In the genomic region with DNA sequence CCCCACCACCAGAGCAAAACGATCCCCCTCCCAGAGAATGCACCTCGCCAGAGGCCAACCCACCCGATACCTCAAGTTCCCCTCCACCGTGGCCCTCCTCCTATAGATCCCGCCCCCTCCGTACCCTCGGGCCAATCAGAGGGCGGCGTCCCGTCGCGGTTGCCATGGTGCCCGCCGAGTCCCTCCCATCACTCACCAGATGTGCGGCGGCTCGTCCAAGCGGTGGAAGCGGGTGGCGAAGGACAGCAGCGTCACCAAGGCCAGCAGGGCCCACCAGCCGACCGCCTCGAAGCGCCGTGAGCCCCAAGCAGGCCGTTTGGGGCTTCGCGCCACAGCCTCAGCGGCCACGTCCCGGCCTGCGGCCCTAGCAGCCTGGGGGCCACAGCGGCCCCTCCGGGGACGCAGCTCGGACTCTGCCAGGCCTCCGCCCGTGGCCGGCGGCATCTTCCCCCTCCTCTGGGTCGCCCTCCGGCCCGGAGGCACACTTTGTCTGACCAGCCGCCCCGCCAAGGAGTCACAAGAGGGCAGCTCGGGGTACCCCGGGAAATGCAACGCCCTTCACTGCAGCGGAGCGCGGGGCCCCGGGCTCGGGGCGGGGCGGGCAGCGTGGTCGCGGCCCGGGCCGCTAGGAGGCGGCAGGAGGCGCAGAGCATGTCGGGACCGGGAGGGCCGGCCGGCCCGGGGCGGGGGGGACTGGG, we compare ENCODE assay signal across 8 cellular contexts. TPM values are rescaled to one million over a fixed set of nuclear protein-coding genes. Genes with fewer than 3 reads are reported as not detected.
A peak's percentile ranks its signal among the peaks of the same experiment; 100 is the strongest.
DNase-seq lines count a peak whose midpoint lies in the region; ATAC-seq and TF ChIP-seq lines count a peak whose summit lies in the region.

A gene with protein sequence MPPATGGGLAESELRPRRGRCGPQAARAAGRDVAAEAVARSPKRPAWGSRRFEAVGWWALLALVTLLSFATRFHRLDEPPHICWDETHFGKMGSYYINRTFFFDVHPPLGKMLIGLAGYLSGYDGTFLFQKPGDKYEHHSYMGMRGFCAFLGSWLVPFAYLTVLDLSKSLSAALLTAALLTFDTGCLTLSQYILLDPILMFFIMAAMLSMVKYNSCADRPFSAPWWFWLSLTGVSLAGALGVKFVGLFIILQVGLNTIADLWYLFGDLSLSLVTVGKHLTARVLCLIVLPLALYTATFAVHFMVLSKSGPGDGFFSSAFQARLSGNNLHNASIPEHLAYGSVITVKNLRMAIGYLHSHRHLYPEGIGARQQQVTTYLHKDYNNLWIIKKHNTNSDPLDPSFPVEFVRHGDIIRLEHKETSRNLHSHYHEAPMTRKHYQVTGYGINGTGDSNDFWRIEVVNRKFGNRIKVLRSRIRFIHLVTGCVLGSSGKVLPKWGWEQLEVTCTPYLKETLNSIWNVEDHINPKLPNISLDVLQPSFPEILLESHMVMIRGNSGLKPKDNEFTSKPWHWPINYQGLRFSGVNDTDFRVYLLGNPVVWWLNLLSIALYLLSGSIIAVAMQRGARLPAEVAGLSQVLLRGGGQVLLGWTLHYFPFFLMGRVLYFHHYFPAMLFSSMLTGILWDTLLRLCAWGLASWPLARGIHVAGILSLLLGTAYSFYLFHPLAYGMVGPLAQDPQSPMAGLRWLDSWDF (minus strand): TSS at position 646 of the 698 bp plus-strand sequence. CDS start 202 bp downstream, at position 444.

- H3K36me3 ChIP-seq in PC-9 (ENCODE audit: low read depth) (no peaks in the 10 kb centered on the region), esophagus (ENCODE audit: control insufficient read depth in 2 of 2, insufficient read depth in 2 of 2, low read length in 1 of 2) (no peaks in the 10 kb centered on the region), muscle layer of colon (ENCODE audit: insufficient read depth, low read length) (no peaks in the 10 kb centered on the region)

- peak within 1 kb of the TSS; percentile 97 for H2AFZ ChIP-seq in PC-9

- H3K4me1 Mint-ChIP-seq in activated T-cell treated with anti-CD3 and anti-CD28 coated beads, Interleukin-2, amount 50 U/mL, for 4 hours (ENCODE audit: low read depth): peaks cover 14% of the 10 kb centered on the region

- H3K27me3 ChIP-seq in PC-9 (ENCODE audit: insufficient read depth, low read depth) (no peaks in the 10 kb centered on the region), esophagus (ENCODE audit: control insufficient read depth in 1 of 2, insufficient read depth in 2 of 2, low read length in 2 of 2) (no peaks in the 10 kb centered on the region), muscle layer of colon (ENCODE audit: control insufficient read depth in 1 of 2, insufficient read depth in 2 of 2, low read length in 2 of 2) (no peaks in the 10 kb centered on the region)

- peak within 1 kb of the TSS; percentile 83 for H3K4me3 ChIP-seq in PC-9
- H3K4me3 ChIP-seq in esophagus (ENCODE audit: low read depth in 1 of 2, low read length in 2 of 2): peak within 1 kb of the TSS; percentile 79 to 94
- peak within 1 kb of the TSS; percentile 87 to 88 for H3K4me3 ChIP-seq in muscle layer of colon (ENCODE audit: low read depth in 1 of 2, low read length in 2 of 2)

- H3F3A ChIP-seq in PC-9 (ENCODE audit: insufficient read depth, low read depth): no peaks in the 10 kb centered on the region

- peak; percentile 66 for ATAC-seq in GM21529 (IDR thresholded peaks at IDR 0.05; ENCODE audit: unreplicated experiment)
- ATAC-seq in activated T-cell treated with anti-CD3 and anti-CD28 coated beads, Interleukin-2, amount 50 U/mL, for 4 hours: peak; percentile 70 to 71

- no peak for TF ChIP-seq RAD21 in Ishikawa (IDR thresholded peaks at IDR 0.05; ENCODE audit: low read depth)

- POLR2A ChIA-PET in PC-9 (lab: Charles Lee; ENCODE audit: unreplicated experiment): interaction anchor here (0.6 to 1.3 kb wide), 11 partner anchors 17 to 442 kb away, joined by 3 to 26 read pairs (median 7); partner anchors contain the start of genes SAMD15 and TMED8

- H3K9ac ChIP-seq in muscle layer of colon (ENCODE audit: low read length): peak within 1 kb of the TSS; percentile 51

- no peak for TF ChIP-seq EP300 in Ishikawa (IDR thresholded peaks at IDR 0.05; ENCODE audit: borderline replicate concordance)

- intact Hi-C loops in PC-9 (cut with micrococcal nuclease; ENCODE audit: unreplicated experiment): loop anchor here (1.0 to 5.0 kb wide), 7 partner anchors 18 to 388 kb away; partner anchors contain the start of genes ALKBH1, CIPC, SLIRP and SPTLC2

- H4K20me1 ChIP-seq in PC-9 (ENCODE audit: insufficient read depth): peaks cover 26% of the 10 kb centered on the region

- no peaks in the 10 kb centered on the region for H3K36me3 Mint-ChIP-seq in activated T-cell treated with anti-CD3 and anti-CD28 coated beads, Interleukin-2, amount 50 U/mL, for 4 hours (ENCODE audit: insufficient read depth)

- H3K9me2 ChIP-seq in PC-9 (ENCODE audit: insufficient read depth): no peaks in the 10 kb centered on the region

- peaks cover 51% of the 10 kb centered on the region for H3K79me2 ChIP-seq in PC-9 (ENCODE audit: low read depth)

- H3K4me2 ChIP-seq in PC-9: peak within 1 kb of the TSS; percentile 89

- no peaks in the 10 kb centered on the region for H3K9me3 Mint-ChIP-seq in activated T-cell treated with anti-CD3 and anti-CD28 coated beads, Interleukin-2, amount 50 U/mL, for 4 hours

- peak; percentile 76 for TF ChIP-seq CTCF in PC-9 (conservative IDR thresholded peaks at IDR 0.05)

- CTCF ChIA-PET in PC-9 (lab: Charles Lee): interaction anchor here (0.6 to 0.9 kb wide), 10 partner anchors 17 to 1939 kb away, joined by 3 to 24 read pairs (median 8); no protein-coding TSS in a partner anchor

- DNase-seq in DMS53 (lab: John Stamatoyannopoulos, UW) (peak; percentile 95), PC-9 (peak; percentile 89 to 100)
- peak; percentile 89 for DNase-seq in activated T-cell treated with anti-CD3 and anti-CD28 coated beads, Interleukin-2, amount 50 U/mL, for 4 hours
- peak; percentile 88 to 89 for DNase-seq in stimulated activated CD8-positive, alpha-beta memory T cell treated with anti-CD3 and anti-CD28 coated beads, Interleukin-7, amount 100 ng/mL, for 4 hours (ENCODE audit: low read depth in 2 of 2)

- H3K27ac ChIP-seq in PC-9 (peak within 1 kb of the TSS; percentile 72), esophagus (ENCODE audit: low read depth in 2 of 2, low read length in 1 of 2) (peak within 1 kb of the TSS; percentile 98), muscle layer of colon (ENCODE audit: low read depth, low read length) (peak within 1 kb of the TSS; percentile 95)

- H3K9me3 ChIP-seq in PC-9 (ENCODE audit: insufficient read depth, low read depth): no peaks in the 10 kb centered on the region
- no peaks in the 10 kb centered on the region for H3K9me3 ChIP-seq in esophagus (ENCODE audit: control insufficient read depth in 2 of 2, insufficient read depth in 1 of 2, low read depth in 1 of 2, low read length in 1 of 2)
- H3K9me3 ChIP-seq in muscle layer of colon (ENCODE audit: low read length): no peaks in the 10 kb centered on the region

- peak within 1 kb of the TSS; percentile 97 for H3K4me3 Mint-ChIP-seq in activated T-cell treated with anti-CD3 and anti-CD28 coated beads, Interleukin-2, amount 50 U/mL, for 4 hours

- 0 to 1% methylated on average over 54 to 69 of the region's 69 CpGs for WGBS in esophagus, 2 donors

- no peaks in the 10 kb centered on the region for H3K27me3 Mint-ChIP-seq in activated T-cell treated with anti-CD3 and anti-CD28 coated beads, Interleukin-2, amount 50 U/mL, for 4 hours (ENCODE audit: low read depth)

- peaks cover 18% of the 10 kb centered on the region for H3K4me1 ChIP-seq in PC-9 (replicated peaks; ENCODE audit: insufficient read depth)
- H3K4me1 ChIP-seq in esophagus (ENCODE audit: control insufficient read depth in 2 of 2, insufficient read depth in 2 of 2, low read length in 1 of 2): peaks cover 0 to 5% of the 10 kb centered on the region in 2 donors
- peaks cover 26% of the 10 kb centered on the region for H3K4me1 ChIP-seq in muscle layer of colon (ENCODE audit: insufficient read depth, low read length)

- BruUV-seq in PC-9 (replicated peaks; lab: Mats Ljungman, UMichigan): no TSS peak

TF ChIP-seq in Ishikawa, 13 proteins besides CTCF, POLR2A, EP300 and RAD21 (continues in another document):
- TF ChIP-seq TAF1 (IDR thresholded peaks at IDR 0.05; ENCODE audit: low read depth): peak; percentile 49
- TF ChIP-seq NFIC (IDR thresholded peaks at IDR 0.05): 0 out of 2 replicates have a peak, but pooled peaks have one; percentile 25
- no peak for TF ChIP-seq REST (IDR thresholded peaks at IDR 0.05; ENCODE audit: low read depth)
- peak; percentile 11; the same call in 1 of the 2 replicates for TF ChIP-seq CEBPB (IDR thresholded peaks at IDR 0.05)
- TF ChIP-seq ZBTB7A (IDR thresholded peaks at IDR 0.05; ENCODE audit: low read depth): no peak; the same call in 1 of the 2 replicates

RNA-seq across cellular contexts. Expression of the gene that starts here (rescaled TPM):
- total RNA-seq in PC-9 (2021): 96.5 and 109 TPM in 2 replicates
- total RNA-seq in activated T-cell treated with anti-CD3 and anti-CD28 coated beads, Interleukin-2, amount 50 U/mL, for 4 hours: 10 to 100 TPM; 18.0 to 22.2 (median 19.2) TPM
- polyA plus RNA-seq in esophagus: 10 to 100 TPM in 1 of 2 donors, 1 to 10 TPM in 1; 5.8 to 11.5 TPM

Comparison
In these comparisons a context has a peak if more than half of its experiments do, and no peak if none do; other contexts are left out.
1. Peak in every context shown above with its lines: DNase-seq, ATAC-seq, H3K4me3 ChIP-seq and H3K27ac ChIP-seq.